In the genomic region with DNA sequence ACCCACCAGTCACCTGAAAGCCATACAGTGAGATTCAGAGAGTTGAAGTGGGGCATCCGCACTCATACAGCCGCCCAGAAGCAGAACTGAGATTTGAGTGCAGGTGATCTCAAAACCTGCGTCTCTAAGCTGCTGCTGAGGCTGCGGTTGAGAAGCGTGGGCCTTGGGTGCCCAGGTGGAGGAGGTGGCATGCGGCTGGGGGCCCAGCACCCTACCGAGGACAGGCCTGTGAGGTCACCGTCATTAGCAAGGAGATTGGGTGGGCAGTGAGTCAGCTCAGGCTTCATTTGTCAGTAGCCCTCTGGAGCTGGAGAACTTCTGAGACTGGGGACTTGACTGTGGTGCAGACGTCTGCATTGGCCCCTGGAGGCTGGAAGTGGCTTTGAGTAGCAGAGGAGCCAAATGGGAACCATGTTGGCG, we compare ENCODE assay signal across 10 cellular contexts. TPM values are rescaled to one million over a fixed set of nuclear protein-coding genes. Genes with fewer than 3 reads are reported as not detected.
DNase-seq lines count a peak whose midpoint lies in the region; ATAC-seq and TF ChIP-seq lines count a peak whose summit lies in the region.
"Had no signal": no experiment of that assay in that cellular context is flagged by ENCODE, and none has a peak within 500 bp of the region (broad histone marks: within the 10 kb centered on the region; RNA-seq: fewer than 3 reads in every experiment).

No MANE protein-coding gene starts in this region.

- H3K9me3 ChIP-seq in BLaER1 (no peaks in the 10 kb centered on the region), MM.1S (replicated peaks; ENCODE audit: insufficient read depth, low read length) (no peaks in the 10 kb centered on the region)

- peaks cover 7% of the 10 kb centered on the region; the same call in 1 of the 2 replicates for H3K79me2 ChIP-seq in MM.1S (ENCODE audit: low read length)

- no peak overlapping the region for H3K4me3 Mint-ChIP-seq in chondrocyte (ENCODE audit: unreplicated experiment)

- H3K27me3 Mint-ChIP-seq in chondrocyte (ENCODE audit: low read depth), result no peaks in the 10 kb centered on the region

- H3K27ac ChIP-seq in BLaER1 (peak overlapping the region; percentile 87; the same call in 1 of the 2 replicates), MM.1S (ENCODE audit: low read length) (peak overlapping the region; percentile 25; the same call in 1 of the 2 replicates)
- H3K27ac ChIP-seq: WERI-Rb-1 had no signal

- H4K20me1 ChIP-seq in BLaER1 (peaks cover 100% of the 10 kb centered on the region), MM.1S (ENCODE audit: insufficient read depth, low read length) (no peaks in the 10 kb centered on the region)

- H3K4me1 ChIP-seq in BLaER1, result peaks cover 100% of the 10 kb centered on the region
- H3K4me1 ChIP-seq in MM.1S (ENCODE audit: low read length), result peaks cover 16% of the 10 kb centered on the region

- no peak overlapping the region for H3K4me3 ChIP-seq in BLaER1
- no peak overlapping the region for H3K4me3 ChIP-seq in MM.1S (ENCODE audit: low read length)

- peak overlapping the region in 1 of 2 donors; percentile 74 for H3K27ac Mint-ChIP-seq in activated naive CD4-positive, alpha-beta T cell treated with anti-CD3 and anti-CD28 coated beads, Interleukin-2, amount 50 U/mL, for 72 hours
- no peak overlapping the region for H3K27ac Mint-ChIP-seq in chondrocyte (ENCODE audit: unreplicated experiment)

- no peak overlapping the region for H2AFZ ChIP-seq in MM.1S (ENCODE audit: low read length)

- no peaks in the 10 kb centered on the region for H3K9me2 ChIP-seq in MM.1S (replicated peaks; ENCODE audit: insufficient read depth, low read length)

- peaks cover 71% of the 10 kb centered on the region for H3K4me1 Mint-ChIP-seq in chondrocyte (ENCODE audit: low read depth)

- peak; percentile 79 for ATAC-seq in HG02852 (IDR thresholded peaks at IDR 0.05; ENCODE audit: unreplicated experiment)
- ATAC-seq in activated naive CD4-positive, alpha-beta T cell treated with anti-CD3 and anti-CD28 coated beads, Interleukin-2, amount 50 U/mL, for 72 hours, result no peak

- H3K27me3 ChIP-seq in BLaER1 (no peaks in the 10 kb centered on the region), MM.1S (replicated peaks; ENCODE audit: insufficient read depth, low read length) (no peaks in the 10 kb centered on the region)

- H3K4me2 ChIP-seq in BLaER1 (peak overlapping the region; percentile 99), MM.1S (ENCODE audit: low read depth, low read length) (no peak overlapping the region)

- TF ChIP-seq CTCF in MM.1S (IDR thresholded peaks at IDR 0.05; ENCODE audit: low read length), result no peak
- TF ChIP-seq CTCF in chondrocyte (IDR thresholded peaks at IDR 0.05), result no peak

- peak; percentile 48 for DNase-seq in GM19238 (ENCODE audit: insufficient read length, low spot score)
- peak; percentile 36 for DNase-seq in MM.1S
- no peak for DNase-seq in nucleus accumbens (lab: John Stamatoyannopoulos, UW)
- no peak for DNase-seq in activated CD4-positive, alpha-beta T cell treated with anti-CD3 and anti-CD28 coated beads for 4 hours
- no peak for DNase-seq in activated naive CD4-positive, alpha-beta T cell treated with anti-CD3 and anti-CD28 coated beads, Interleukin-2, amount 50 U/mL, for 72 hours (ENCODE audit: low spot score in 2 of 2)
- DNase-seq in chondrocyte (ENCODE audit: low spot score), result no peak
- DNase-seq: NCI-H446 treated with DMSO at 0.1 percent for 48 hours, WERI-Rb-1 had no signal

- H3F3A ChIP-seq in MM.1S (ENCODE audit: insufficient read depth, low read length), result no peaks in the 10 kb centered on the region

- no peak overlapping the region for H3K9ac ChIP-seq in BLaER1
- no peak overlapping the region for H3K9ac ChIP-seq in MM.1S (ENCODE audit: low read length)

- no peaks in the 10 kb centered on the region for H3K9me3 Mint-ChIP-seq in activated naive CD4-positive, alpha-beta T cell treated with anti-CD3 and anti-CD28 coated beads, Interleukin-2, amount 50 U/mL, for 72 hours
- H3K9me3 Mint-ChIP-seq in chondrocyte (ENCODE audit: low read depth), result no peaks in the 10 kb centered on the region

- H3K36me3 Mint-ChIP-seq in activated naive CD4-positive, alpha-beta T cell treated with anti-CD3 and anti-CD28 coated beads, Interleukin-2, amount 50 U/mL, for 72 hours, result no peaks in the 10 kb centered on the region
- no peaks in the 10 kb centered on the region for H3K36me3 Mint-ChIP-seq in chondrocyte (ENCODE audit: low read depth)

- H3K36me3 ChIP-seq in BLaER1 (no peaks in the 10 kb centered on the region), MM.1S (replicated peaks; ENCODE audit: insufficient read depth, low read length) (no peaks in the 10 kb centered on the region)
- H3K36me3 ChIP-seq: WERI-Rb-1 had no signal

RNA-seq across cellular contexts. Expression of a gene that starts 29.8 kb away (rescaled TPM):
- 10 to 100 TPM; 16.1 to 42.7 TPM for total RNA-seq in activated naive CD4-positive, alpha-beta T cell treated with anti-CD3 and anti-CD28 coated beads, Interleukin-2, amount 50 U/mL, for 72 hours
- total RNA-seq in chondrocyte, result 46.2 to 74.6 TPM (median 48.7 TPM) in 3 replicates

Comparison
In these comparisons a context has a peak if more than half of its experiments do, and no peak if none do; other contexts are left out.
1. DNase-seq: peak in GM19238 (single experiment) and MM.1S (single experiment); none in nucleus accumbens (0 of 56), activated CD4-positive, alpha-beta T cell treated with anti-CD3 and anti-CD28 coated beads for 4 hours (0 of 2), activated naive CD4-positive, alpha-beta T cell treated with anti-CD3 and anti-CD28 coated beads, Interleukin-2, amount 50 U/mL, for 72 hours (0 of 2) and chondrocyte (single experiment).